ENCODE assay signal across 28 cellular contexts in the genomic region with DNA sequence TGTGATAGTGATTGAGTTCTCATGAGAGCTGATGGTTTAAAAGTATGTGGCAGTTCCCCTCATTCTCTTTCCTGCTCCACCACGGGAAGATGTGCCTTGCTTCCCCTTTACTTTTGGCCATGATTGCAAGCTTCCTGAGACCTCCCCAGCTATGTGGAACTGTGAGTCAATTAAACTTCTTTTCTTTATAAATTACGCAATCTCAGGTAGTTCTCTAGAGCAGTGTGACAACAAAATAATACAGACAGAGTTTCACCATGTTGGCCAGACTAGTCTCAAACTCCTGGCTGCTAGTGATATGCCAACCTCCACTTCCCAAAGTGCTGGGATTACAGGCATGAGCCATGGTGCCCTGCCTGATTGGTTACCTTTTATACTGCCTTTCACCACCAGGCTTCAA.
"Had no signal": no experiment of that assay in that cellular context is flagged by ENCODE, and none has a peak within 500 bp of the region (broad histone marks: within the 10 kb centered on the region; RNA-seq: fewer than 3 reads in every experiment).

No MANE protein-coding gene starts in this region.

- H3K27ac ChIP-seq: hepatocyte, left ventricle myocardium inferior, neural progenitor cell, neutrophil, parathyroid adenoma, psoas muscle, right atrium auricular region, skin epidermis, suprapubic skin, thoracic aorta, tibial artery, upper lobe of right lung had no signal

- H3K4me3 ChIP-seq: hepatocyte, left ventricle myocardium inferior, lung, neural progenitor cell, psoas muscle, right atrium auricular region, skin epidermis, suprapubic skin, thoracic aorta, tibial artery, upper lobe of right lung had no signal

- H3K4me3 Mint-ChIP-seq: memory B cell; naive B cell; natural killer cell; nephron progenitor cell; neural progenitor cell; stimulated activated naive B cell treated with anti-CD40 and anti-IgM and Interleukin-4, amounts not matched to agents 10 μg/mL and 1 μg/mL and 100 μg/mL, for 72 hours had no signal

- H3K9ac ChIP-seq: neural progenitor cell, parathyroid adenoma had no signal

- ATAC-seq: natural killer cell; psoas muscle; sciatic nerve; stimulated activated naive B cell treated with anti-CD40 and anti-IgM and Interleukin-4, amounts not matched to agents 10 μg/mL and 1 μg/mL and 100 μg/mL, for 72 hours; stimulated activated naive CD8-positive, alpha-beta T cell treated with anti-CD3 and anti-CD28 coated beads, Interleukin-15, Interleukin-2, amounts not matched to agents 100 U/mL and 50 U/mL, for 24 hours; upper lobe of right lung had no signal

- H3K36me3 ChIP-seq: left ventricle myocardium inferior, neural progenitor cell, neutrophil, right atrium auricular region, suprapubic skin, thoracic aorta, tibial artery, upper lobe of right lung had no signal

- H3K27ac Mint-ChIP-seq: memory B cell; naive B cell; natural killer cell; nephron progenitor cell; neural progenitor cell; stimulated activated naive B cell treated with anti-CD40 and anti-IgM and Interleukin-4, amounts not matched to agents 10 μg/mL and 1 μg/mL and 100 μg/mL, for 72 hours had no signal

- H3K27me3 Mint-ChIP-seq: memory B cell; naive B cell; stimulated activated naive B cell treated with anti-CD40 and anti-IgM and Interleukin-4, amounts not matched to agents 10 μg/mL and 1 μg/mL and 100 μg/mL, for 72 hours had no signal

- H3K4me1 Mint-ChIP-seq: memory B cell; naive B cell; natural killer cell; nephron progenitor cell; stimulated activated naive B cell treated with anti-CD40 and anti-IgM and Interleukin-4, amounts not matched to agents 10 μg/mL and 1 μg/mL and 100 μg/mL, for 72 hours had no signal

- H3K79me2 ChIP-seq: hepatocyte, parathyroid adenoma had no signal

- H3K4me2 ChIP-seq: hepatocyte, neural progenitor cell had no signal

- H3K4me1 ChIP-seq: left ventricle myocardium inferior, parathyroid adenoma, psoas muscle, right atrium auricular region, suprapubic skin, tibial artery, upper lobe of right lung had no signal

- FAIRE-seq: urothelium cell line had no signal

- H3K9me3 ChIP-seq: neutrophil, psoas muscle, right atrium auricular region, thoracic aorta, tibial artery, upper lobe of right lung had no signal

- DNase-seq: islet precursor cell; left ventricle myocardium inferior; naive B cell; natural killer cell; nephron progenitor cell; occipital lobe; psoas muscle; stimulated activated CD4-positive, alpha-beta T cell treated with anti-CD3 and anti-CD28 coated beads, Interleukin-12 subunit alpha, Interleukin-12 subunit beta, amount 100 ng/mL, for 4 hours; stimulated activated CD4-positive, alpha-beta T cell treated with anti-CD3 and anti-CD28 coated beads, Interleukin-15, amount 100 ng/mL, for 24 hours; stimulated activated CD4-positive, alpha-beta T cell treated with anti-CD3 and anti-CD28 coated beads, Interleukin-2, amount 100 ng/mL, for 24 hours; stimulated activated CD4-positive, alpha-beta T cell treated with anti-CD3 and anti-CD28 coated beads, Interleukin-4, amount 100 ng/mL, for 1 hour; stimulated activated naive B cell treated with anti-CD40 and anti-IgM and Interleukin-4, amounts not matched to agents 10 μg/mL and 1 μg/mL and 100 μg/mL, for 72 hours; stimulated activated naive CD8-positive, alpha-beta T cell treated with anti-CD3 and anti-CD28 coated beads, Interleukin-15, Interleukin-2, amounts not matched to agents 100 U/mL and 50 U/mL, for 24 hours; tibial artery; trophoblast cell; upper lobe of right lung had no signal

- H3K27me3 ChIP-seq: hepatocyte, neural progenitor cell, neutrophil, right atrium auricular region, suprapubic skin, tibial artery, upper lobe of right lung had no signal

- H2AFZ ChIP-seq: hepatocyte, neural progenitor cell, parathyroid adenoma had no signal

- H3K9me3 Mint-ChIP-seq: neural progenitor cell had no signal
